12 cellular contexts compared by ENCODE assay signal in the genomic region with DNA sequence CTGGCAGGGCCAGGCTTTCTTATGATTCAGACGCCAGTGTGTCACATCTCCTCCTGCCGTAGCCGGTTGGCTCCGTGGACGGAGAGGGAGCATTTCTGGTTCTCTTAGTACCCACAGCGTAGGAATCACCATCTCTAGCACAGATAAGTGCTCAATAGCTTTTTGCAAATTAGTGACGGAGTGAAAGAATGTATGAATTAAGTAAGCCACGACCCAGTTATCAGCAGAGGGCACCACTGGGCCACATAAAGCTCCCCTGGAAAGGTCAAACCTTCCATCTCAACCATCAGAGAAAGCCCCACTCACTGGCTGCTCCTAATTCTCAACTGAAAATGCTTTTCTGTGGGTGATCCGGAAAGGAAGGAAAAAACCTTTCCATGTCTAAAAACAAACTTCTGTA.
DNase-seq lines count a peak whose midpoint lies in the region; ATAC-seq, FAIRE-seq and TF ChIP-seq lines count a peak whose summit lies in the region.
"Had no signal": no experiment of that assay in that cellular context is flagged by ENCODE, and none has a peak within 500 bp of the region (broad histone marks: within the 10 kb centered on the region; RNA-seq: fewer than 3 reads in every experiment).

No MANE protein-coding gene starts in this region.

- SMC1A ChIA-PET in GM12878 (lab: Charles Lee; ENCODE audit: uncharacterized antibody, unreplicated experiment), result interaction anchor here (0.7 to 1.4 kb wide), 2 partner anchors 528 to 667 kb away, joined by 3 read pairs; no protein-coding TSS in a partner anchor

- H3K4me3 Mint-ChIP-seq in nephron progenitor cell, result peak overlapping the region; percentile 8
- H3K4me3 Mint-ChIP-seq in mesothelial cell of epicardium, result no peak overlapping the region
- H3K4me3 Mint-ChIP-seq: memory B cell; T-helper 1 cell treated with Interleukin-12 subunit alpha and Interleukin-12 subunit beta and Interleukin-4 antibody, amounts not matched to agents 30 μg/mL and 1 μg/mL, for 36 hours had no signal

- no peak overlapping the region for H3K4me3 ChIP-seq in GM12878
- H3K4me3 ChIP-seq: tibial nerve had no signal

- H3K9ac ChIP-seq in GM12878 (ENCODE audit: control insufficient read depth, insufficient read depth, low read length), result no peak overlapping the region

- peak; percentile 31 to 79 (median 38) for DNase-seq in NCI-H1417 (lab: John Stamatoyannopoulos, UW)
- no peak for DNase-seq in GM12878 (ENCODE audit: low read depth, low spot score)
- DNase-seq in nephron progenitor cell, result peak; percentile 41
- DNase-seq in SK-N-DZ (ENCODE audit: low spot score), result no peak
- no peak for DNase-seq in NK-92 (lab: John Stamatoyannopoulos, UW; ENCODE audit: unreplicated experiment)
- DNase-seq in activated CD4-positive, alpha-beta T cell treated with anti-CD3 and anti-CD28 coated beads, Interleukin-2, amount 50 U/mL, for 1 hour, result no peak
- no peak for DNase-seq in mesothelial cell of epicardium (ENCODE audit: low spot score in 2 of 2, unreplicated experiment in 2 of 2)

- CTCF ChIA-PET in GM12878 (lab: Yijun Ruan, JAX), result interaction anchor here (0.6 to 1.6 kb wide), 3 partner anchors 10 to 737 kb away, joined by 3 to 5 read pairs (median 5); no protein-coding TSS in a partner anchor

- TF ChIP-seq EP300 in GM12878 (IDR thresholded peaks at IDR 0.05; ENCODE audit: borderline replicate concordance in 1 of 2, control insufficient read depth in 1 of 2, low read depth in 2 of 2, low read length in 2 of 2), result no peak

- POLR2A ChIA-PET in GM12878 (lab: Charles Lee), result no interaction called here

- H3K9me3 Mint-ChIP-seq in nephron progenitor cell, result no peaks in the 10 kb centered on the region
- no peaks in the 10 kb centered on the region for H3K9me3 Mint-ChIP-seq in mesothelial cell of epicardium
- H3K9me3 Mint-ChIP-seq: memory B cell; T-helper 1 cell treated with Interleukin-12 subunit alpha and Interleukin-12 subunit beta and Interleukin-4 antibody, amounts not matched to agents 30 μg/mL and 1 μg/mL, for 36 hours had no signal

- no peak overlapping the region for H2AFZ ChIP-seq in GM12878 (ENCODE audit: control insufficient read depth, low read depth, low read length)

- H3K36me3 ChIP-seq in GM12878 (ENCODE audit: control insufficient read depth in 2 of 2, insufficient read depth in 2 of 2, low read length in 1 of 2), result no peaks in the 10 kb centered on the region
- H3K36me3 ChIP-seq: tibial nerve had no signal

- BruUV-seq in GM12878 (replicated peaks; lab: Mats Ljungman, UMichigan), result no TSS peak

- H3K79me2 ChIP-seq in GM12878 (ENCODE audit: control insufficient read depth, insufficient read depth, low read length), result no peaks in the 10 kb centered on the region

- intact Hi-C loops in GM12878 (cut with micrococcal nuclease; ENCODE audit: unreplicated experiment), result loop anchor here (10.0 kb wide), 1 partner anchor 676 kb away; no protein-coding TSS in a partner anchor

- H4K20me1 ChIP-seq in GM12878 (ENCODE audit: control insufficient read depth, insufficient read depth), result no peaks in the 10 kb centered on the region

- H3K4me2 ChIP-seq in GM12878 (ENCODE audit: control insufficient read depth, insufficient read depth), result no peak overlapping the region

- no peaks in the 10 kb centered on the region for H3K4me1 ChIP-seq in GM12878 (ENCODE audit: control insufficient read depth, insufficient read depth, low read length)

- TF ChIP-seq RAD21 in GM12878 (IDR thresholded peaks at IDR 0.05; ENCODE audit: insufficient read depth, low read depth, low read length), result 0 out of 2 replicates have a peak, but pooled peaks have one; percentile 37

- RAD21 ChIA-PET in GM12878 (lab: Charles Lee; ENCODE audit: unreplicated experiment), result no interaction called here

- H3K9me3 ChIP-seq in GM12878 (replicated peaks; ENCODE audit: control insufficient read depth, insufficient read depth, low read length), result no peaks in the 10 kb centered on the region
- H3K9me3 ChIP-seq: tibial nerve had no signal

- no peak overlapping the region for H3K27ac ChIP-seq in GM12878 (ENCODE audit: control insufficient read depth, insufficient read depth)
- H3K27ac ChIP-seq: epithelial cell of prostate, tibial nerve had no signal

- TF ChIP-seq CTCF in GM12873 (IDR thresholded peaks at IDR 0.05; ENCODE audit: insufficient read depth, low read depth, low read length, missing control alignments) (peak; percentile 32), GM12878 (IDR thresholded peaks at IDR 0.05 in 2 of 3, conservative IDR thresholded peaks at IDR 0.05 in 1 of 3; ENCODE audit: control insufficient read depth in 2 of 3, extremely low read depth in 1 of 3, insufficient read depth in 1 of 3, low read depth in 3 of 3, low read length in 3 of 3) (peak in 2 of 3 experiments; percentile 15 to 28; a peak in 2 of 6 replicates), nephron progenitor cell (IDR thresholded peaks at IDR 0.05) (peak; percentile 41), mesothelial cell of epicardium (IDR thresholded peaks at IDR 0.05; ENCODE audit: unreplicated experiment) (no peak)

- 43% methylated on average over 9 of the region's 9 CpGs for WGBS in GM12878 (ENCODE audit: insufficient coverage, insufficient replicate concordance, low lambda C conversion rate, missing lambda C conversion rate)

- peak overlapping the region; percentile 8 for H3K27ac Mint-ChIP-seq in nephron progenitor cell
- H3K27ac Mint-ChIP-seq in mesothelial cell of epicardium, result no peak overlapping the region
- H3K27ac Mint-ChIP-seq: memory B cell; T-helper 1 cell treated with Interleukin-12 subunit alpha and Interleukin-12 subunit beta and Interleukin-4 antibody, amounts not matched to agents 30 μg/mL and 1 μg/mL, for 36 hours had no signal

- no peak for TF ChIP-seq POLR2A in GM12878 (IDR thresholded peaks at IDR 0.05; ENCODE audit: low read depth, low read length)

- peaks cover 10% of the 10 kb centered on the region for H3K27me3 Mint-ChIP-seq in nephron progenitor cell (ENCODE audit: low read depth, poor library complexity)
- peaks cover 35% of the 10 kb centered on the region for H3K27me3 Mint-ChIP-seq in mesothelial cell of epicardium (ENCODE audit: low read depth)
- H3K27me3 Mint-ChIP-seq: memory B cell had no signal

- no peaks in the 10 kb centered on the region for H3K27me3 ChIP-seq in GM12878 (replicated peaks in 1 of 2; ENCODE audit: control insufficient read depth in 2 of 2, insufficient read depth in 2 of 2, low read length in 1 of 2)
- H3K27me3 ChIP-seq: tibial nerve had no signal

- H3K4me1 Mint-ChIP-seq in nephron progenitor cell (peaks cover 54% of the 10 kb centered on the region), mesothelial cell of epicardium (peaks cover 16% of the 10 kb centered on the region)
- H3K4me1 Mint-ChIP-seq: memory B cell had no signal

- no peaks in the 10 kb centered on the region for H3K36me3 Mint-ChIP-seq in nephron progenitor cell (ENCODE audit: low read depth)
- H3K36me3 Mint-ChIP-seq in mesothelial cell of epicardium, result no peaks in the 10 kb centered on the region
- H3K36me3 Mint-ChIP-seq: memory B cell had no signal

- no peak for FAIRE-seq in GM12878 (lab: Jason Lieb, UNC)

- in situ Hi-C loops in GM12878 (cut with MboI), result no loop called here

- ATAC-seq in GM12878, result peak; percentile 36; the same call in 1 of the 3 replicates

TF ChIP-seq in GM12878, 131 proteins besides CTCF, POLR2A, EP300 and RAD21 (continues in another document):
- TF ChIP-seq LARP7 (IDR thresholded peaks at IDR 0.05), result no peak
- TF ChIP-seq MTA3 (IDR thresholded peaks at IDR 0.05; ENCODE audit: borderline replicate concordance, low read length), result no peak
- no peak for TF ChIP-seq RELA (IDR thresholded peaks at IDR 0.05; ENCODE audit: borderline replicate concordance, partially characterized antibody)
- TF ChIP-seq, protein P1, sequence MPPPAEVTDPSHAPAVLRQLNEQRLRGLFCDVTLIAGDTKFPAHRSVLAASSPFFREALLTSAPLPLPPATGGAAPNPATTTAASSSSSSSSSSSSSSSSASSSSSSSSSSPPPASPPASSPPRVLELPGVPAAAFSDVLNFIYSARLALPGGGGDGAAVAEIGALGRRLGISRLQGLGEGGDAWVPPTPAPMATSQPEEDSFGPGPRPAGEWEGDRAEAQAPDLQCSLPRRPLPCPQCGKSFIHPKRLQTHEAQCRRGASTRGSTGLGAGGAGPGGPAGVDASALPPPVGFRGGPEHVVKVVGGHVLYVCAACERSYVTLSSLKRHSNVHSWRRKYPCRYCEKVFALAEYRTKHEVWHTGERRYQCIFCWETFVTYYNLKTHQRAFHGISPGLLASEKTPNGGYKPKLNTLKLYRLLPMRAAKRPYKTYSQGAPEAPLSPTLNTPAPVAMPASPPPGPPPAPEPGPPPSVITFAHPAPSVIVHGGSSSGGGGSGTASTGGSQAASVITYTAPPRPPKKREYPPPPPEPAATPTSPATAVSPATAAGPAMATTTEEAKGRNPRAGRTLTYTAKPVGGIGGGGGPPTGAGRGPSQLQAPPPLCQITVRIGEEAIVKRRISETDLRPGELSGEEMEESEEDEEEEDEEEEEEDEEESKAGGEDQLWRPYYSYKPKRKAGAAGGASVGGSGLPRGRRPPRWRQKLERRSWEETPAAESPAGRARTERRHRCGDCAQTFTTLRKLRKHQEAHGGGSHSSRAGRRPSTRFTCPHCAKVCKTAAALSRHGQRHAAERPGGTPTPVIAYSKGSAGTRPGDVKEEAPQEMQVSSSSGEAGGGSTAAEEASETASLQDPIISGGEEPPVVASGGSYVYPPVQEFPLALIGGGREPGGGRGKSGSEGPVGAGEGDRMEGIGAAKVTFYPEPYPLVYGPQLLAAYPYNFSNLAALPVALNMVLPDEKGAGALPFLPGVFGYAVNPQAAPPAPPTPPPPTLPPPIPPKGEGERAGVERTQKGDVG (CRISPR knock-in tag; IDR thresholded peaks at IDR 0.05), result no peak
- no peak for TF ChIP-seq EED (IDR thresholded peaks at IDR 0.05; ENCODE audit: low read depth)
- TF ChIP-seq YBX1 (IDR thresholded peaks at IDR 0.05), result no peak
- no peak for TF ChIP-seq ZBED1 (IDR thresholded peaks at IDR 0.05; ENCODE audit: borderline replicate concordance)

Comparison
In these comparisons a context has a peak if more than half of its experiments do, and no peak if none do; other contexts are left out.
1. DNase-seq: peak in NCI-H1417 (3 of 3) and nephron progenitor cell (single experiment); none in GM12878 (single experiment), SK-N-DZ (single experiment), NK-92 (single experiment), activated CD4-positive, alpha-beta T cell treated with anti-CD3 and anti-CD28 coated beads, Interleukin-2, amount 50 U/mL, for 1 hour (single experiment) and mesothelial cell of epicardium (0 of 2).